18 cellular contexts compared by ENCODE assay signal in genomic region chr2:168343586-168343985, GRCh38.
A peak's percentile ranks its signal among the peaks of the same experiment; 100 is the strongest.
DNase-seq lines count a peak whose midpoint lies in the region; ATAC-seq and TF ChIP-seq lines count a peak whose summit lies in the region.
"Had no signal": no experiment of that assay in that cellular context is flagged by ENCODE, and none has a peak within 500 bp of the region (broad histone marks: within the 10 kb centered on the region; RNA-seq: fewer than 3 reads in every experiment).

No MANE protein-coding gene starts in this region.

- H3K4me1 ChIP-seq in hepatocyte (ENCODE audit: insufficient read depth), result peaks cover 18% of the 10 kb centered on the region
- H3K4me1 ChIP-seq: parathyroid adenoma had no signal

- no peaks in the 10 kb centered on the region for H3K27me3 ChIP-seq in hepatocyte

- ATAC-seq in GM18870 (IDR thresholded peaks at IDR 0.05; ENCODE audit: unreplicated experiment) (no peak), GM19324 (IDR thresholded peaks at IDR 0.05; ENCODE audit: low FRiP score, unreplicated experiment) (no peak)

- WGBS in hepatocyte (ENCODE audit: low lambda C conversion rate, missing lambda C conversion rate), result 93% methylated on average over 5 of the region's 5 CpGs

- DNase-seq in EL (peak; percentile 56), NCI-H226 (peak; percentile 53), caudate nucleus (lab: John Stamatoyannopoulos, UW) (peak in 25 of 61 donors; percentile 2 to 68 (median 19)), myocyte (ENCODE audit: low read depth) (peak; percentile 43), hepatocyte (ENCODE audit: low spot score) (no peak), NCI-H1092 treated with DMSO at 0.1 percent for 48 hours (lab: John Stamatoyannopoulos, UW) (no peak)
- DNase-seq: activated CD8-positive, alpha-beta memory T cell treated with anti-CD3 and anti-CD28 coated beads for 24 hours; amygdala; dermis blood vessel endothelial cell; left ventricle myocardium inferior; MM.1S; NCI-H2081; NCI-H526; PC-9; stimulated activated naive CD4-positive, alpha-beta T cell treated with Interleukin-2 at 50 U/mL for 16 hours had no signal

- H3K9me2 ChIP-seq in hepatocyte (replicated peaks; ENCODE audit: insufficient read depth), result no peaks in the 10 kb centered on the region

- H3K36me3 ChIP-seq in hepatocyte (replicated peaks; ENCODE audit: insufficient read depth, low read depth), result no peaks in the 10 kb centered on the region
- H3K36me3 ChIP-seq: left ventricle myocardium inferior had no signal

- no peaks in the 10 kb centered on the region for H4K20me1 ChIP-seq in hepatocyte (ENCODE audit: insufficient read depth, poor library complexity, severe bottlenecking)

- H2AFZ ChIP-seq in hepatocyte, result no peak overlapping the region
- H2AFZ ChIP-seq: parathyroid adenoma, PC-9 had no signal

- H3K9me3 ChIP-seq in hepatocyte (ENCODE audit: low read depth), result no peaks in the 10 kb centered on the region
- H3K9me3 ChIP-seq: left ventricle myocardium inferior had no signal

- no peak overlapping the region for H3K4me2 ChIP-seq in hepatocyte
- H3K4me2 ChIP-seq: PC-9 had no signal

- H3K4me3 ChIP-seq in hepatocyte, result no peak overlapping the region
- H3K4me3 ChIP-seq: left ventricle myocardium inferior, PC-9 had no signal

- no peak for TF ChIP-seq CTCF in hepatocyte (IDR thresholded peaks at IDR 0.05; ENCODE audit: poor library complexity)

- H3K79me2 ChIP-seq in hepatocyte, result no peaks in the 10 kb centered on the region
- H3K79me2 ChIP-seq: parathyroid adenoma had no signal

- H3K27ac ChIP-seq in caudate nucleus (ENCODE audit: low read depth, low read length) (peak overlapping the region; percentile 31), hepatocyte (no peak overlapping the region)
- H3K27ac ChIP-seq: left ventricle myocardium inferior, parathyroid adenoma, PC-9 had no signal

Comparison
In these comparisons a context has a peak if more than half of its experiments do, and no peak if none do; other contexts are left out.
1. DNase-seq: peak in EL (single experiment), NCI-H226 (single experiment) and myocyte (single experiment); none in hepatocyte (single experiment) and NCI-H1092 treated with DMSO at 0.1 percent for 48 hours (single experiment).